1 cellular context compared by ENCODE assay signal in the genomic region with DNA sequence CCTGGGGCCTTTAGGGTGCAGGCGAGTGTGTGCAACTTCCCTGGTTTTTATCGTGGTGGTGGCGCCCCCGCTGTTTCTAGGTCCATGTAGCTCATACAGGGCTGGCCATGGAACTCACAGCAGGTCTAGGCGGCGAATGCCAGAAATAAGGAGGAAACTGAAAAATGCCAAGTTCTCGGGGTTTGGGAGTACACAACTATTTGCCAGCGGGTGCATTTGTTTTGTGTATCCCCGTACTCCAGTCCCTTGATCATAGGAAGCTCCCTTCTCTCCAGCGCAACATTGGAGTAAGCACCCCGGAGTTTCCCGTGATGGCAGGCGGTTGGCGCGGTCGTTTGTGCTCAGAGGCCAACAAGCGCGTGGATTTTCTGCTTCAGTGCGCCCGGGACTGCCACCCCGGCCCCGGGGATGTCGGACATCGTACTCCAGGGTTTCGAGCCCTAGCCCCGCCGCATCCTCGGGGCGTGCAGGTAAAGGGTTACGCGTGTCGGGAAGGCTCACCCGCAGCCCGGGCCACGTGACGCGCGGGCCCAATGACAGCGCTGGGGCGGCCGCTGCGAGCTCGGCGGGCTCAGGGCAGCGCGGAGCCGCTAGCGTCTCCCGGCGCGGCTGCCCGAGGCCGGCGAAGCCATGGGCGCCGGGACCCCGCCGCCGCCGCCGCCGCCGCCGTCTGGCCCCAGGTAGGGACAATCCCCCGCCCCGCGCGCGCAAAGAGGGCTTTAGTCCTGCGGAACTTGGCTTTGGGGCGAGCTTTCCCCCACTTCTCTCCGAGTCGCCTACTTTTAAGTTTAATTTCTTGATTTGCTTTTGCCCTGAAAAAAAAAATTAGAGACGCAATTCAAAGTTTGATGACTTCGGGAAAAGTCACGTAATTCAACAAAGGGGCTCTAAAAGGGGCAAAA.
A peak's percentile ranks its signal among the peaks of the same experiment; 100 is the strongest.
TF ChIP-seq lines count a peak whose summit lies in the region.

No MANE protein-coding gene starts in this region.

TF ChIP-seq in WTC11, 78 proteins besides CTCF, POLR2A, EP300 and RAD21 (continued from another document and continues in another):
- TF ChIP-seq, protein P1, sequence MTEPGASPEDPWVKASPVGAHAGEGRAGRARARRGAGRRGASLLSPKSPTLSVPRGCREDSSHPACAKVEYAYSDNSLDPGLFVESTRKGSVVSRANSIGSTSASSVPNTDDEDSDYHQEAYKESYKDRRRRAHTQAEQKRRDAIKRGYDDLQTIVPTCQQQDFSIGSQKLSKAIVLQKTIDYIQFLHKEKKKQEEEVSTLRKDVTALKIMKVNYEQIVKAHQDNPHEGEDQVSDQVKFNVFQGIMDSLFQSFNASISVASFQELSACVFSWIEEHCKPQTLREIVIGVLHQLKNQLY (CRISPR knock-in tag; IDR thresholded peaks at IDR 0.05), result no peak
- TF ChIP-seq ESRRA (CRISPR knock-in tag; IDR thresholded peaks at IDR 0.05; ENCODE audit: borderline replicate concordance) (peak; percentile 85; the same call in 1 of the 2 replicates), ETV6 (CRISPR knock-in tag; IDR thresholded peaks at IDR 0.05) (peak; percentile 89), CBFB (CRISPR knock-in tag; IDR thresholded peaks at IDR 0.05; ENCODE audit: low read depth) (no peak), PRRX2 (CRISPR knock-in tag; IDR thresholded peaks at IDR 0.05) (no peak), RELA (CRISPR knock-in tag; IDR thresholded peaks at IDR 0.05; ENCODE audit: borderline replicate concordance) (0 out of 2 replicates have a peak, but pooled peaks have one; percentile 81), CREB1 (CRISPR knock-in tag; IDR thresholded peaks at IDR 0.05) (0 out of 2 replicates have a peak, but pooled peaks have one; percentile 53), ATF1 (CRISPR knock-in tag; IDR thresholded peaks at IDR 0.05) (no peak), NR2C2 (CRISPR knock-in tag; IDR thresholded peaks at IDR 0.05) (peak; percentile 40; the same call in 1 of the 2 replicates), CREM (CRISPR knock-in tag; IDR thresholded peaks at IDR 0.05) (peak; percentile 79), FOXK1 (CRISPR knock-in tag; IDR thresholded peaks at IDR 0.05) (peak; percentile 89), GTF2I (CRISPR knock-in tag; conservative IDR thresholded peaks at IDR 0.05) (no peak), ZNF138 (CRISPR knock-in tag; conservative IDR thresholded peaks at IDR 0.05) (peak; percentile 71; the same call in 1 of the 2 replicates), GABPB1 (CRISPR knock-in tag; IDR thresholded peaks at IDR 0.05) (no peak; the same call in none of the 2 replicates), NR1H2 (CRISPR knock-in tag; IDR thresholded peaks at IDR 0.05) (no peak), ZNF317 (CRISPR knock-in tag; IDR thresholded peaks at IDR 0.05; ENCODE audit: borderline replicate concordance, low read depth) (0 out of 2 replicates have a peak, but pooled peaks have one; percentile 25), ZNF121 (CRISPR knock-in tag; IDR thresholded peaks at IDR 0.05) (no peak), TEAD4 (CRISPR knock-in tag; IDR thresholded peaks at IDR 0.05) (no peak), NFATC4 (CRISPR knock-in tag; IDR thresholded peaks at IDR 0.05) (no peak), ZNF219 (CRISPR knock-in tag; IDR thresholded peaks at IDR 0.05; ENCODE audit: borderline replicate concordance) (no peak), SP1 (CRISPR knock-in tag; conservative IDR thresholded peaks at IDR 0.05) (peak; percentile 61)
- TF ChIP-seq, protein P2, sequence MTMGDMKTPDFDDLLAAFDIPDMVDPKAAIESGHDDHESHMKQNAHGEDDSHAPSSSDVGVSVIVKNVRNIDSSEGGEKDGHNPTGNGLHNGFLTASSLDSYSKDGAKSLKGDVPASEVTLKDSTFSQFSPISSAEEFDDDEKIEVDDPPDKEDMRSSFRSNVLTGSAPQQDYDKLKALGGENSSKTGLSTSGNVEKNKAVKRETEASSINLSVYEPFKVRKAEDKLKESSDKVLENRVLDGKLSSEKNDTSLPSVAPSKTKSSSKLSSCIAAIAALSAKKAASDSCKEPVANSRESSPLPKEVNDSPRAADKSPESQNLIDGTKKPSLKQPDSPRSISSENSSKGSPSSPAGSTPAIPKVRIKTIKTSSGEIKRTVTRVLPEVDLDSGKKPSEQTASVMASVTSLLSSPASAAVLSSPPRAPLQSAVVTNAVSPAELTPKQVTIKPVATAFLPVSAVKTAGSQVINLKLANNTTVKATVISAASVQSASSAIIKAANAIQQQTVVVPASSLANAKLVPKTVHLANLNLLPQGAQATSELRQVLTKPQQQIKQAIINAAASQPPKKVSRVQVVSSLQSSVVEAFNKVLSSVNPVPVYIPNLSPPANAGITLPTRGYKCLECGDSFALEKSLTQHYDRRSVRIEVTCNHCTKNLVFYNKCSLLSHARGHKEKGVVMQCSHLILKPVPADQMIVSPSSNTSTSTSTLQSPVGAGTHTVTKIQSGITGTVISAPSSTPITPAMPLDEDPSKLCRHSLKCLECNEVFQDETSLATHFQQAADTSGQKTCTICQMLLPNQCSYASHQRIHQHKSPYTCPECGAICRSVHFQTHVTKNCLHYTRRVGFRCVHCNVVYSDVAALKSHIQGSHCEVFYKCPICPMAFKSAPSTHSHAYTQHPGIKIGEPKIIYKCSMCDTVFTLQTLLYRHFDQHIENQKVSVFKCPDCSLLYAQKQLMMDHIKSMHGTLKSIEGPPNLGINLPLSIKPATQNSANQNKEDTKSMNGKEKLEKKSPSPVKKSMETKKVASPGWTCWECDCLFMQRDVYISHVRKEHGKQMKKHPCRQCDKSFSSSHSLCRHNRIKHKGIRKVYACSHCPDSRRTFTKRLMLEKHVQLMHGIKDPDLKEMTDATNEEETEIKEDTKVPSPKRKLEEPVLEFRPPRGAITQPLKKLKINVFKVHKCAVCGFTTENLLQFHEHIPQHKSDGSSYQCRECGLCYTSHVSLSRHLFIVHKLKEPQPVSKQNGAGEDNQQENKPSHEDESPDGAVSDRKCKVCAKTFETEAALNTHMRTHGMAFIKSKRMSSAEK (CRISPR knock-in tag; IDR thresholded peaks at IDR 0.05; ENCODE audit: borderline replicate concordance), result no peak
- TF ChIP-seq, protein P3, sequence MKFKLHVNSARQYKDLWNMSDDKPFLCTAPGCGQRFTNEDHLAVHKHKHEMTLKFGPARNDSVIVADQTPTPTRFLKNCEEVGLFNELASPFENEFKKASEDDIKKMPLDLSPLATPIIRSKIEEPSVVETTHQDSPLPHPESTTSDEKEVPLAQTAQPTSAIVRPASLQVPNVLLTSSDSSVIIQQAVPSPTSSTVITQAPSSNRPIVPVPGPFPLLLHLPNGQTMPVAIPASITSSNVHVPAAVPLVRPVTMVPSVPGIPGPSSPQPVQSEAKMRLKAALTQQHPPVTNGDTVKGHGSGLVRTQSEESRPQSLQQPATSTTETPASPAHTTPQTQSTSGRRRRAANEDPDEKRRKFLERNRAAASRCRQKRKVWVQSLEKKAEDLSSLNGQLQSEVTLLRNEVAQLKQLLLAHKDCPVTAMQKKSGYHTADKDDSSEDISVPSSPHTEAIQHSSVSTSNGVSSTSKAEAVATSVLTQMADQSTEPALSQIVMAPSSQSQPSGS (CRISPR knock-in tag; IDR thresholded peaks at IDR 0.05; ENCODE audit: borderline replicate concordance, low read depth), result no peak
- TF ChIP-seq, protein P4, sequence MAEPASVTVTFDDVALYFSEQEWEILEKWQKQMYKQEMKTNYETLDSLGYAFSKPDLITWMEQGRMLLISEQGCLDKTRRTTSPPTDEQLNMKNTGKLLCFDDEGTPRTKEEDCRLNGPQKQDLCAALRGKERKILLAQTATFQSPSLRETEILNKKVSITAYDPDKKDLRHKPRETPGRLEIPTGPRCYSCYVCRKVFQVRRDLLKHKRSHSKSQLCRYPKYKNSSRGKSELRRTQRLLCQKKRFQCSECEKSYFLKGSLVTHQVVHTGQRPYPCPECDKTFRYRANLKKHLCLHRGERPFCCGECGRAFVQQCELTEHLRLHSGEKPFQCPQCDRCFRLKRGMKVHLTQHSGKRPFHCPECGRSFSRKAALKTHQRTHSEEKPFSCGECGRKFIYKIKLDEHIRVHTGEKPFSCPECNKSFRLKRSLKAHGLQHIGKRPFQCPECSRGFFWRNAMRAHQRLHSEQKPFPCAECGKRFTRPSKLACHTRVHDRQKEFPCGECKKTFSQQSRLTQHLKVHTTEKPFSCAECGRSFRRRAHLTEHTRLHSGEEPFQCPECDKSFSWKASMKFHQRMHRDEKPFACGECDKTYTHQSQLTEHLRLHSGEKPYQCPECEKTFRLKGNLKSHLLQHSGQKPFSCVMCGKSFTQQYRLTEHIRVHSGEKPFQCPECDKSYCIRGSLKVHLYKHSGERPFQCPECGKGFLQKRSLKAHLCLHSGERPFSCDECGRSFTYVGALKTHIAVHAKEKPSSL (CRISPR knock-in tag; conservative IDR thresholded peaks at IDR 0.05), result no peak
- TF ChIP-seq, protein P5, sequence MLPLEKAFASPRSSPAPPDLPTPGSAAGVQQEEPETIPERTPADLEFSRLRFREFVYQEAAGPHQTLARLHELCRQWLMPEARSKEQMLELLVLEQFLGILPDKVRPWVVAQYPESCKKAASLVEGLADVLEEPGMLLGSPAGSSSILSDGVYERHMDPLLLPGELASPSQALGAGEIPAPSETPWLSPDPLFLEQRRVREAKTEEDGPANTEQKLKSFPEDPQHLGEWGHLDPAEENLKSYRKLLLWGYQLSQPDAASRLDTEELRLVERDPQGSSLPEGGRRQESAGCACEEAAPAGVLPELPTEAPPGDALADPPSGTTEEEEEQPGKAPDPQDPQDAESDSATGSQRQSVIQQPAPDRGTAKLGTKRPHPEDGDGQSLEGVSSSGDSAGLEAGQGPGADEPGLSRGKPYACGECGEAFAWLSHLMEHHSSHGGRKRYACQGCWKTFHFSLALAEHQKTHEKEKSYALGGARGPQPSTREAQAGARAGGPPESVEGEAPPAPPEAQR (CRISPR knock-in tag; IDR thresholded peaks at IDR 0.05), result no peak
- TF ChIP-seq, protein P6, sequence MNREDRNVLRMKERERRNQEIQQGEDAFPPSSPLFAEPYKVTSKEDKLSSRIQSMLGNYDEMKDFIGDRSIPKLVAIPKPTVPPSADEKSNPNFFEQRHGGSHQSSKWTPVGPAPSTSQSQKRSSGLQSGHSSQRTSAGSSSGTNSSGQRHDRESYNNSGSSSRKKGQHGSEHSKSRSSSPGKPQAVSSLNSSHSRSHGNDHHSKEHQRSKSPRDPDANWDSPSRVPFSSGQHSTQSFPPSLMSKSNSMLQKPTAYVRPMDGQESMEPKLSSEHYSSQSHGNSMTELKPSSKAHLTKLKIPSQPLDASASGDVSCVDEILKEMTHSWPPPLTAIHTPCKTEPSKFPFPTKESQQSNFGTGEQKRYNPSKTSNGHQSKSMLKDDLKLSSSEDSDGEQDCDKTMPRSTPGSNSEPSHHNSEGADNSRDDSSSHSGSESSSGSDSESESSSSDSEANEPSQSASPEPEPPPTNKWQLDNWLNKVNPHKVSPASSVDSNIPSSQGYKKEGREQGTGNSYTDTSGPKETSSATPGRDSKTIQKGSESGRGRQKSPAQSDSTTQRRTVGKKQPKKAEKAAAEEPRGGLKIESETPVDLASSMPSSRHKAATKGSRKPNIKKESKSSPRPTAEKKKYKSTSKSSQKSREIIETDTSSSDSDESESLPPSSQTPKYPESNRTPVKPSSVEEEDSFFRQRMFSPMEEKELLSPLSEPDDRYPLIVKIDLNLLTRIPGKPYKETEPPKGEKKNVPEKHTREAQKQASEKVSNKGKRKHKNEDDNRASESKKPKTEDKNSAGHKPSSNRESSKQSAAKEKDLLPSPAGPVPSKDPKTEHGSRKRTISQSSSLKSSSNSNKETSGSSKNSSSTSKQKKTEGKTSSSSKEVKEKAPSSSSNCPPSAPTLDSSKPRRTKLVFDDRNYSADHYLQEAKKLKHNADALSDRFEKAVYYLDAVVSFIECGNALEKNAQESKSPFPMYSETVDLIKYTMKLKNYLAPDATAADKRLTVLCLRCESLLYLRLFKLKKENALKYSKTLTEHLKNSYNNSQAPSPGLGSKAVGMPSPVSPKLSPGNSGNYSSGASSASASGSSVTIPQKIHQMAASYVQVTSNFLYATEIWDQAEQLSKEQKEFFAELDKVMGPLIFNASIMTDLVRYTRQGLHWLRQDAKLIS (CRISPR knock-in tag; IDR thresholded peaks at IDR 0.05; ENCODE audit: borderline replicate concordance), result no peak
- TF ChIP-seq, protein P7, sequence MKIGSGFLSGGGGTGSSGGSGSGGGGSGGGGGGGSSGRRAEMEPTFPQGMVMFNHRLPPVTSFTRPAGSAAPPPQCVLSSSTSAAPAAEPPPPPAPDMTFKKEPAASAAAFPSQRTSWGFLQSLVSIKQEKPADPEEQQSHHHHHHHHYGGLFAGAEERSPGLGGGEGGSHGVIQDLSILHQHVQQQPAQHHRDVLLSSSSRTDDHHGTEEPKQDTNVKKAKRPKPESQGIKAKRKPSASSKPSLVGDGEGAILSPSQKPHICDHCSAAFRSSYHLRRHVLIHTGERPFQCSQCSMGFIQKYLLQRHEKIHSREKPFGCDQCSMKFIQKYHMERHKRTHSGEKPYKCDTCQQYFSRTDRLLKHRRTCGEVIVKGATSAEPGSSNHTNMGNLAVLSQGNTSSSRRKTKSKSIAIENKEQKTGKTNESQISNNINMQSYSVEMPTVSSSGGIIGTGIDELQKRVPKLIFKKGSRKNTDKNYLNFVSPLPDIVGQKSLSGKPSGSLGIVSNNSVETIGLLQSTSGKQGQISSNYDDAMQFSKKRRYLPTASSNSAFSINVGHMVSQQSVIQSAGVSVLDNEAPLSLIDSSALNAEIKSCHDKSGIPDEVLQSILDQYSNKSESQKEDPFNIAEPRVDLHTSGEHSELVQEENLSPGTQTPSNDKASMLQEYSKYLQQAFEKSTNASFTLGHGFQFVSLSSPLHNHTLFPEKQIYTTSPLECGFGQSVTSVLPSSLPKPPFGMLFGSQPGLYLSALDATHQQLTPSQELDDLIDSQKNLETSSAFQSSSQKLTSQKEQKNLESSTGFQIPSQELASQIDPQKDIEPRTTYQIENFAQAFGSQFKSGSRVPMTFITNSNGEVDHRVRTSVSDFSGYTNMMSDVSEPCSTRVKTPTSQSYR (CRISPR knock-in tag; IDR thresholded peaks at IDR 0.05), result peak; percentile 34; the same call in 1 of the 2 replicates
- TF ChIP-seq, protein P8, sequence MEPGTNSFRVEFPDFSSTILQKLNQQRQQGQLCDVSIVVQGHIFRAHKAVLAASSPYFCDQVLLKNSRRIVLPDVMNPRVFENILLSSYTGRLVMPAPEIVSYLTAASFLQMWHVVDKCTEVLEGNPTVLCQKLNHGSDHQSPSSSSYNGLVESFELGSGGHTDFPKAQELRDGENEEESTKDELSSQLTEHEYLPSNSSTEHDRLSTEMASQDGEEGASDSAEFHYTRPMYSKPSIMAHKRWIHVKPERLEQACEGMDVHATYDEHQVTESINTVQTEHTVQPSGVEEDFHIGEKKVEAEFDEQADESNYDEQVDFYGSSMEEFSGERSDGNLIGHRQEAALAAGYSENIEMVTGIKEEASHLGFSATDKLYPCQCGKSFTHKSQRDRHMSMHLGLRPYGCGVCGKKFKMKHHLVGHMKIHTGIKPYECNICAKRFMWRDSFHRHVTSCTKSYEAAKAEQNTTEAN (CRISPR knock-in tag; IDR thresholded peaks at IDR 0.05), result peak; percentile 83; the same call in 1 of the 2 replicates
- TF ChIP-seq, protein P9, sequence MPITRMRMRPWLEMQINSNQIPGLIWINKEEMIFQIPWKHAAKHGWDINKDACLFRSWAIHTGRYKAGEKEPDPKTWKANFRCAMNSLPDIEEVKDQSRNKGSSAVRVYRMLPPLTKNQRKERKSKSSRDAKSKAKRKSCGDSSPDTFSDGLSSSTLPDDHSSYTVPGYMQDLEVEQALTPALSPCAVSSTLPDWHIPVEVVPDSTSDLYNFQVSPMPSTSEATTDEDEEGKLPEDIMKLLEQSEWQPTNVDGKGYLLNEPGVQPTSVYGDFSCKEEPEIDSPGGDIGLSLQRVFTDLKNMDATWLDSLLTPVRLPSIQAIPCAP (CRISPR knock-in tag; IDR thresholded peaks at IDR 0.05), result peak; percentile 75; the same call in 1 of the 2 replicates
- TF ChIP-seq, protein P10, sequence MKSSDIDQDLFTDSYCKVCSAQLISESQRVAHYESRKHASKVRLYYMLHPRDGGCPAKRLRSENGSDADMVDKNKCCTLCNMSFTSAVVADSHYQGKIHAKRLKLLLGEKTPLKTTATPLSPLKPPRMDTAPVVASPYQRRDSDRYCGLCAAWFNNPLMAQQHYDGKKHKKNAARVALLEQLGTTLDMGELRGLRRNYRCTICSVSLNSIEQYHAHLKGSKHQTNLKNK (CRISPR knock-in tag; IDR thresholded peaks at IDR 0.05), result no peak
